In the genomic region with DNA sequence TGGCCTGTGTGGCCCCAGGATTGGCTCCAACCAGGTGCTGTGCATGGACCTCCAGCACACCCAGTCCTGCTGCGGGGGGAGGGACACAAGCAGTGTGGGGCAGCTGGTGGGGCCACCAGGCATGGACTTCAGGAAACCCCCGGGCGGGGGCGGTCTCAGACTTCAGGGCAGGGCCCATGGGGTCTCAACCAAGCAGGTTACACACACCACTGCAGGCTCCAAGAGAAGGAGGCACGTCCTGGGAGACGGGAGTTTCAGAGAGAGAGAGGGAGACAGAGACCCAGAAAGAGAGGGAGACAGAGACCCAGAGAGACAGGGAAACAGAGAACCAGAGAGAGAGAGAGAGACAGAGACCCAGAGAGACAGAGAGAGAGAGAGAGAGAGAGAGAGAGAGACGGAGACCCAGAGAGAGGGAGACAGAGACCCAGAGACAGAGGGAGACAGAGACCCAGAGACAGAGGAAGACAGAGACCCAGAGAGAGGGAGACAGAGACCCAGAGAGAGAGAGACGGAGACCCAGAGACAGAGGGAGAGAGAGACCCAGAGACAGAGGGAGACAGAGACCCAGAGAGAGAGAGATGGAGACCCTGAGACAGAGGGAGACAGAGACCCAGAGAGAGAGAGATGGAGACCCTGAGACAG, we compare ENCODE assay signal across 17 cellular contexts.
DNase-seq lines count a peak whose midpoint lies in the region; ATAC-seq and TF ChIP-seq lines count a peak whose summit lies in the region.
"Had no signal": no experiment of that assay in that cellular context is flagged by ENCODE, and none has a peak within 500 bp of the region (broad histone marks: within the 10 kb centered on the region; RNA-seq: fewer than 3 reads in every experiment).

No MANE protein-coding gene starts in this region.

- H3K4me1 Mint-ChIP-seq in natural killer cell: peaks cover 21 to 48% of the 10 kb centered on the region in 2 donors
- H3K4me1 Mint-ChIP-seq in natural killer cell treated with Interleukin-12 subunit alpha and Interleukin-12 subunit beta and Interleukin-15 and Interleukin-18, amount 100 ng/mL, for 72 hours (ENCODE audit: low read depth in 2 of 2): peaks cover 11 to 26% of the 10 kb centered on the region in 2 donors

- peak in 2 of 3 donors; percentile 26 to 46 for ATAC-seq in natural killer cell
- ATAC-seq in natural killer cell treated with Interleukin-12 subunit alpha and Interleukin-12 subunit beta and Interleukin-15 and Interleukin-18, amount 100 ng/mL, for 72 hours: no peak
- ATAC-seq: naive thymus-derived CD8-positive, alpha-beta T cell; sciatic nerve had no signal

- no peak overlapping the region for H3K27ac Mint-ChIP-seq in natural killer cell
- no peak overlapping the region for H3K27ac Mint-ChIP-seq in natural killer cell treated with Interleukin-12 subunit alpha and Interleukin-12 subunit beta and Interleukin-15 and Interleukin-18, amount 100 ng/mL, for 72 hours

- no peak for TF ChIP-seq CTCF in natural killer cell (IDR thresholded peaks at IDR 0.05)
- no peak for TF ChIP-seq CTCF in prostate gland (IDR thresholded peaks at IDR 0.05)
- no peak for TF ChIP-seq CTCF in vagina (IDR thresholded peaks at IDR 0.05)

- H3K4me3 Mint-ChIP-seq in natural killer cell: no peak overlapping the region
- no peak overlapping the region for H3K4me3 Mint-ChIP-seq in natural killer cell treated with Interleukin-12 subunit alpha and Interleukin-12 subunit beta and Interleukin-15 and Interleukin-18, amount 100 ng/mL, for 72 hours
- H3K4me3 Mint-ChIP-seq: naive thymus-derived CD8-positive, alpha-beta T cell; T-cell had no signal

- DNase-seq in natural killer cell: no peak
- no peak for DNase-seq in natural killer cell treated with Interleukin-12 subunit alpha and Interleukin-12 subunit beta and Interleukin-15 and Interleukin-18, amount 100 ng/mL, for 72 hours (ENCODE audit: low spot score)
- no peak for DNase-seq in prostate gland (ENCODE audit: low spot score)
- no peak for DNase-seq in vagina (ENCODE audit: extremely low spot score in 2 of 2)
- no peak for DNase-seq in GM03348 (ENCODE audit: low spot score)
- no peak for DNase-seq in DMS 273 treated with DMSO at 0.1 percent for 48 hours (lab: John Stamatoyannopoulos, UW)
- DNase-seq in NCI-H2107 (lab: John Stamatoyannopoulos, UW): no peak
- DNase-seq: activated T-cell treated with anti-CD3 and anti-CD28 coated beads for 4 hours; hypothalamus; Kasumi-1; naive thymus-derived CD8-positive, alpha-beta T cell; NCI-H187 treated with DMSO at 0.1 percent for 48 hours; NCI-H524; T-cell had no signal

- peaks cover 7% of the 10 kb centered on the region for H3K36me3 Mint-ChIP-seq in natural killer cell
- H3K36me3 Mint-ChIP-seq in natural killer cell treated with Interleukin-12 subunit alpha and Interleukin-12 subunit beta and Interleukin-15 and Interleukin-18, amount 100 ng/mL, for 72 hours: peaks cover 5% of the 10 kb centered on the region

- H3K9me3 ChIP-seq in prostate gland (no peaks in the 10 kb centered on the region), vagina (no peaks in the 10 kb centered on the region)

- no peaks in the 10 kb centered on the region for H3K36me3 ChIP-seq in prostate gland
- peaks cover 0 to 15% of the 10 kb centered on the region in 2 donors for H3K36me3 ChIP-seq in vagina

- H3K4me3 ChIP-seq in prostate gland: no peak overlapping the region
- no peak overlapping the region for H3K4me3 ChIP-seq in vagina
- H3K4me3 ChIP-seq: coronary artery had no signal

- no peaks in the 10 kb centered on the region for H3K27me3 ChIP-seq in prostate gland (replicated peaks; ENCODE audit: insufficient read depth)
- no peaks in the 10 kb centered on the region for H3K27me3 ChIP-seq in vagina

- H3K9me3 Mint-ChIP-seq in natural killer cell: no peaks in the 10 kb centered on the region
- no peaks in the 10 kb centered on the region for H3K9me3 Mint-ChIP-seq in natural killer cell treated with Interleukin-12 subunit alpha and Interleukin-12 subunit beta and Interleukin-15 and Interleukin-18, amount 100 ng/mL, for 72 hours
- H3K9me3 Mint-ChIP-seq: naive thymus-derived CD8-positive, alpha-beta T cell; T-cell had no signal

- H3K27ac ChIP-seq in cingulate gyrus (ENCODE audit: low read depth, low read length) (peak overlapping the region; percentile 79), prostate gland (peak overlapping the region; percentile 56 to 60), vagina (peak overlapping the region; percentile 36)

- no peaks in the 10 kb centered on the region for H3K27me3 Mint-ChIP-seq in natural killer cell (ENCODE audit: low read depth in 2 of 2)
- no peaks in the 10 kb centered on the region for H3K27me3 Mint-ChIP-seq in natural killer cell treated with Interleukin-12 subunit alpha and Interleukin-12 subunit beta and Interleukin-15 and Interleukin-18, amount 100 ng/mL, for 72 hours
- H3K27me3 Mint-ChIP-seq: naive thymus-derived CD8-positive, alpha-beta T cell; T-cell had no signal

- intact Hi-C loops in natural killer cell (cut with micrococcal nuclease) (no loop called here), prostate gland (cut with DNase I) (no loop called here), vagina (cut with DNase I) (no loop called here)

- WGBS in prostate gland: 68% methylated on average over 8 of the region's 8 CpGs

- TF ChIP-seq POLR2A in prostate gland (IDR thresholded peaks at IDR 0.05): no peak
- TF ChIP-seq POLR2A in vagina (IDR thresholded peaks at IDR 0.05): no peak

- peaks cover 3% of the 10 kb centered on the region for H3K4me1 ChIP-seq in prostate gland (replicated peaks)
- H3K4me1 ChIP-seq in vagina: peaks cover 13% of the 10 kb centered on the region

Comparison
In these comparisons a context has a peak if more than half of its experiments do, and no peak if none do; other contexts are left out.
1. ATAC-seq: peak in natural killer cell (2 of 3); none in natural killer cell treated with Interleukin-12 subunit alpha and Interleukin-12 subunit beta and Interleukin-15 and Interleukin-18, amount 100 ng/mL, for 72 hours (0 of 2).
2. Peak in every context shown above with its lines, with median percentiles within 50 percentile points of each other: H3K27ac ChIP-seq.